In the genomic region with DNA sequence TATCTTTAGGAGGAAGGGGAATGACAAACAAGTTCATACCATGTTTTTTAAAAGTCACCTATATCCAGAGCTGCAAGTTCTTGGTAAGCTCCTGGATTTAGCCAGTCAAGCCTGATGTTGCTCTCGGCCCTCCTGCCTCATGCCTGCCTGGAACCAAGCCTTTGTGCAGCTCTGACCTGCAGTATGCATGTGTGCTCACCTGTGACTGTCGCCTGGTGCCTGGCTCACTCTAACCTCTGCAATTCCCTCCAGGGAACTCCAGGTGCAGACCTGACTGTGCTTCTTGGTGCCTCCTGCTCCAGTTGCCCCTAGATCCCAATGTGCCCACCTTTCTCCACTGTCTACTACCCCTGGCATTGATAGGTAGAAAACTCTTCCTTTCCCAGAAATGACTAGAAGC, we compare ENCODE assay signal across 19 cellular contexts.
"Had no signal": no experiment of that assay in that cellular context is flagged by ENCODE, and none has a peak within 500 bp of the region (broad histone marks: within the 10 kb centered on the region; RNA-seq: fewer than 3 reads in every experiment).

No MANE protein-coding gene starts in this region.

- H3K4me3 ChIP-seq: neural progenitor cell, psoas muscle, right lobe of liver, testis, transverse colon had no signal

- H3K36me3 Mint-ChIP-seq: mesothelial cell of epicardium; natural killer cell; neural progenitor cell; stimulated activated naive B cell treated with anti-CD40 and anti-IgM and Interleukin-4, amounts not matched to agents 10 μg/mL and 1 μg/mL and 100 μg/mL, for 72 hours had no signal

- H3K27me3 Mint-ChIP-seq: dendritic cell treated with granulocyte-macrophage colony-stimulating factor and Interleukin-4, amounts not matched to agents 40 ng/mL and 50 ng/mL, for 4 days; stimulated activated naive CD8-positive, alpha-beta T cell treated with anti-CD3 and anti-CD28 coated beads, Interleukin-15, amount 100 ng/mL, for 72 hours had no signal

- H3K4me1 ChIP-seq: foreskin keratinocyte, neural progenitor cell, psoas muscle, right lobe of liver, testis, transverse colon had no signal

- H3K9me3 Mint-ChIP-seq: dendritic cell treated with granulocyte-macrophage colony-stimulating factor and Interleukin-4, amounts not matched to agents 40 ng/mL and 50 ng/mL, for 4 days; mesothelial cell of epicardium; natural killer cell; neural progenitor cell; stimulated activated naive B cell treated with anti-CD40 and anti-IgM and Interleukin-4, amounts not matched to agents 10 μg/mL and 1 μg/mL and 100 μg/mL, for 72 hours; stimulated activated naive CD8-positive, alpha-beta T cell treated with anti-CD3 and anti-CD28 coated beads, Interleukin-15, amount 100 ng/mL, for 72 hours had no signal

- H3K9ac ChIP-seq: neural progenitor cell had no signal

- ATAC-seq: foreskin keratinocyte; left colon; natural killer cell; psoas muscle; stimulated activated naive B cell treated with anti-CD40 and anti-IgM and Interleukin-4, amounts not matched to agents 10 μg/mL and 1 μg/mL and 100 μg/mL, for 72 hours; stimulated activated naive CD8-positive, alpha-beta T cell treated with anti-CD3 and anti-CD28 coated beads, Interleukin-15, amount 100 ng/mL, for 72 hours had no signal

- H3K4me1 Mint-ChIP-seq: mesothelial cell of epicardium; natural killer cell; neural progenitor cell; stimulated activated naive B cell treated with anti-CD40 and anti-IgM and Interleukin-4, amounts not matched to agents 10 μg/mL and 1 μg/mL and 100 μg/mL, for 72 hours; stimulated activated naive CD8-positive, alpha-beta T cell treated with anti-CD3 and anti-CD28 coated beads, Interleukin-15, amount 100 ng/mL, for 72 hours had no signal

- H3K27ac Mint-ChIP-seq: dendritic cell treated with granulocyte-macrophage colony-stimulating factor and Interleukin-4, amounts not matched to agents 40 ng/mL and 50 ng/mL, for 4 days; mesothelial cell of epicardium; natural killer cell; neural progenitor cell; stimulated activated naive B cell treated with anti-CD40 and anti-IgM and Interleukin-4, amounts not matched to agents 10 μg/mL and 1 μg/mL and 100 μg/mL, for 72 hours; stimulated activated naive CD8-positive, alpha-beta T cell treated with anti-CD3 and anti-CD28 coated beads, Interleukin-15, amount 100 ng/mL, for 72 hours had no signal

- H3K36me3 ChIP-seq: neural progenitor cell, right lobe of liver, transverse colon had no signal

- H2AFZ ChIP-seq: neural progenitor cell had no signal

- H3K4me3 Mint-ChIP-seq: dendritic cell treated with granulocyte-macrophage colony-stimulating factor and Interleukin-4, amounts not matched to agents 40 ng/mL and 50 ng/mL, for 4 days; mesothelial cell of epicardium; natural killer cell; neural progenitor cell; stimulated activated naive B cell treated with anti-CD40 and anti-IgM and Interleukin-4, amounts not matched to agents 10 μg/mL and 1 μg/mL and 100 μg/mL, for 72 hours; stimulated activated naive CD8-positive, alpha-beta T cell treated with anti-CD3 and anti-CD28 coated beads, Interleukin-15, amount 100 ng/mL, for 72 hours had no signal

- H3K9me3 ChIP-seq: psoas muscle, right lobe of liver, testis, transverse colon had no signal

- H3K4me2 ChIP-seq: neural progenitor cell had no signal

- DNase-seq: erythroblast; foreskin keratinocyte; head of caudate nucleus; hippocampal formation; left colon; natural killer cell; occipital lobe; psoas muscle; retina; right lobe of liver; stimulated activated CD4-positive, alpha-beta T cell treated with anti-CD3 and anti-CD28 coated beads, Interleukin-4, amount 100 ng/mL, for 1 hour; stimulated activated CD8-positive, alpha-beta memory T cell treated with anti-CD3 and anti-CD28 coated beads, Interleukin-4, amount 100 ng/mL, for 48 hours; stimulated activated naive B cell treated with anti-CD40 and anti-IgM and Interleukin-4, amounts not matched to agents 10 μg/mL and 1 μg/mL and 100 μg/mL, for 72 hours; stimulated activated naive CD8-positive, alpha-beta T cell treated with anti-CD3 and anti-CD28 coated beads, Interleukin-15, amount 100 ng/mL, for 72 hours; testis; transverse colon had no signal

- H3K27ac ChIP-seq: foreskin keratinocyte, neural progenitor cell, psoas muscle, right lobe of liver, testis, transverse colon had no signal

- H3K27me3 ChIP-seq: foreskin keratinocyte, neural progenitor cell, right lobe of liver, testis, transverse colon had no signal
